Comparison of ENCODE assay signal across 16 cellular contexts in the genomic region with DNA sequence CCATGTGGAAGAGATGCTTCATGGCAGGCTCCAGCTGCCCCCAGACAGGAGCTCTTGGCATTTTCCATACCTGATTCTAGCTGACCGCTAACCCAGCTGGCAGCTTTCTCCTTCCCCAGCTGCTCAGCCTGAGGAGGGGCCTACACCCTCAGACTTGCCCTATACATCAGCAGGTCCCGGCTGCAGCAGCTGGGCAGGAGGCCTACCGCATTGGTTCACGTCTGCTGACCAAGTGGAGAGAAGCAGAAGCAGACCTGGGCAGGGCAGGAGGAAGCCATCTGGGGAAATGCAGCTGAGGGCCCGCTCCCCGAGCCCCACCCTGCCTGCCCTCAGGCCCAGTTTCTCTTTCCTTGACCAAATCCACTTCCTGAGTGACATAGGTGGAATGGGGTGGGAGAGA. TPM values are rescaled to one million over a fixed set of nuclear protein-coding genes. Genes with fewer than 3 reads are reported as not detected.
DNase-seq lines count a peak whose midpoint lies in the region; ATAC-seq and TF ChIP-seq lines count a peak whose summit lies in the region.
"Had no signal": no experiment of that assay in that cellular context is flagged by ENCODE, and none has a peak within 500 bp of the region (broad histone marks: within the 10 kb centered on the region; RNA-seq: fewer than 3 reads in every experiment).

No MANE protein-coding gene starts in this region.

- no peak overlapping the region for H3K27ac ChIP-seq in PC-9
- H3K27ac ChIP-seq: colonic mucosa, esophagus squamous epithelium had no signal

- H3K4me2 ChIP-seq in PC-9: no peak overlapping the region
- H3K4me2 ChIP-seq: GM23338 had no signal

- H3K4me1 ChIP-seq in PC-9 (replicated peaks; ENCODE audit: insufficient read depth): no peaks in the 10 kb centered on the region
- H3K4me1 ChIP-seq: colonic mucosa, esophagus squamous epithelium had no signal

- H4K20me1 ChIP-seq in PC-9 (ENCODE audit: insufficient read depth): no peaks in the 10 kb centered on the region

- H3K36me3 Mint-ChIP-seq in T-helper 17 cell (ENCODE audit: low read depth): peaks cover 5% of the 10 kb centered on the region
- peaks cover 3 to 12% of the 10 kb centered on the region in 2 donors for H3K36me3 Mint-ChIP-seq in stimulated activated naive B cell treated with anti-CD40 and anti-IgM and Interleukin-4, amounts not matched to agents 10 μg/mL and 1 μg/mL and 100 μg/mL, for 72 hours

- no peak for TF ChIP-seq CTCF in PC-9 (conservative IDR thresholded peaks at IDR 0.05)

- intact Hi-C loops in PC-9 (cut with micrococcal nuclease; ENCODE audit: unreplicated experiment): no loop called here

- peaks cover 7 to 10% of the 10 kb centered on the region in 2 donors for H3K9me3 Mint-ChIP-seq in stimulated activated naive B cell treated with anti-CD40 and anti-IgM and Interleukin-4, amounts not matched to agents 10 μg/mL and 1 μg/mL and 100 μg/mL, for 72 hours
- H3K9me3 Mint-ChIP-seq: activated T-helper 1 cell treated with anti-CD3 and anti-CD28 coated beads, Interleukin-12 subunit alpha, Interleukin-12 subunit beta, Interleukin-2, Interleukin-4 antibody, amounts not matched to agents 30 ng/mL and 10 ng/mL and 1 ng/mL, durations not matched to agents 14 hours and 24 hours and 36 hours; CD4-positive, alpha-beta T cell; GM23338 had no signal

- no TSS peak for BruUV-seq in PC-9 (replicated peaks; lab: Mats Ljungman, UMichigan)

- H3K36me3 ChIP-seq in MG63: no peaks in the 10 kb centered on the region
- no peaks in the 10 kb centered on the region for H3K36me3 ChIP-seq in PC-9 (ENCODE audit: low read depth)
- H3K36me3 ChIP-seq: colonic mucosa, esophagus squamous epithelium had no signal

- H3K9me3 ChIP-seq in T-helper 17 cell (ENCODE audit: control insufficient read depth, low read length, poor library complexity, severe bottlenecking) (no peaks in the 10 kb centered on the region), MG63 (no peaks in the 10 kb centered on the region), PC-9 (ENCODE audit: insufficient read depth, low read depth) (no peaks in the 10 kb centered on the region)
- H3K9me3 ChIP-seq: colonic mucosa, esophagus squamous epithelium had no signal

- no peaks in the 10 kb centered on the region for H3F3A ChIP-seq in PC-9 (ENCODE audit: insufficient read depth, low read depth)

- H3K9me2 ChIP-seq in PC-9 (ENCODE audit: insufficient read depth): no peaks in the 10 kb centered on the region

- no peak overlapping the region for H3K27ac Mint-ChIP-seq in T-helper 17 cell
- peak overlapping the region; percentile 63 for H3K27ac Mint-ChIP-seq in stimulated activated naive B cell treated with anti-CD40 and anti-IgM and Interleukin-4, amounts not matched to agents 10 μg/mL and 1 μg/mL and 100 μg/mL, for 72 hours
- H3K27ac Mint-ChIP-seq: activated T-helper 1 cell treated with anti-CD3 and anti-CD28 coated beads, Interleukin-12 subunit alpha, Interleukin-12 subunit beta, Interleukin-2, Interleukin-4 antibody, amounts not matched to agents 30 ng/mL and 10 ng/mL and 1 ng/mL, durations not matched to agents 14 hours and 24 hours and 36 hours; CD4-positive, alpha-beta T cell; GM23338 had no signal

- H3K4me1 Mint-ChIP-seq in T-helper 17 cell: peaks cover 16% of the 10 kb centered on the region
- peaks cover 64 to 87% of the 10 kb centered on the region in 2 donors for H3K4me1 Mint-ChIP-seq in stimulated activated naive B cell treated with anti-CD40 and anti-IgM and Interleukin-4, amounts not matched to agents 10 μg/mL and 1 μg/mL and 100 μg/mL, for 72 hours

- no peak overlapping the region for H2AFZ ChIP-seq in PC-9
- H2AFZ ChIP-seq: GM23338 had no signal

- no peaks in the 10 kb centered on the region for H3K27me3 Mint-ChIP-seq in T-helper 17 cell
- H3K27me3 Mint-ChIP-seq in stimulated activated naive B cell treated with anti-CD40 and anti-IgM and Interleukin-4, amounts not matched to agents 10 μg/mL and 1 μg/mL and 100 μg/mL, for 72 hours: no peaks in the 10 kb centered on the region
- H3K27me3 Mint-ChIP-seq: CD4-positive, alpha-beta T cell had no signal

- H3K79me2 ChIP-seq in PC-9 (ENCODE audit: low read depth): no peaks in the 10 kb centered on the region

- H3K27me3 ChIP-seq in MG63 (no peaks in the 10 kb centered on the region), PC-9 (ENCODE audit: insufficient read depth, low read depth) (no peaks in the 10 kb centered on the region)
- H3K27me3 ChIP-seq: colonic mucosa, esophagus squamous epithelium had no signal

- POLR2A ChIA-PET in PC-9 (lab: Charles Lee; ENCODE audit: unreplicated experiment): no interaction called here

- CTCF ChIA-PET in PC-9 (lab: Charles Lee): no interaction called here

- no peak overlapping the region for H3K4me3 ChIP-seq in MG63
- H3K4me3 ChIP-seq in PC-9: no peak overlapping the region
- H3K4me3 ChIP-seq: colonic mucosa, esophagus squamous epithelium, GM23338 had no signal

- peak; percentile 51 for ATAC-seq in GM19328 (IDR thresholded peaks at IDR 0.05; ENCODE audit: unreplicated experiment)
- peak; percentile 51 for ATAC-seq in HG02763 (IDR thresholded peaks at IDR 0.05; ENCODE audit: unreplicated experiment)
- ATAC-seq in T-helper 17 cell: peak; percentile 76
- peak; percentile 99 for ATAC-seq in stimulated activated naive B cell treated with anti-CD40 and anti-IgM and Interleukin-4, amounts not matched to agents 10 μg/mL and 1 μg/mL and 100 μg/mL, for 72 hours (replicated peaks)
- ATAC-seq: GM23338 had no signal

- no peak for DNase-seq in T-helper 17 cell
- DNase-seq in stimulated activated naive B cell treated with anti-CD40 and anti-IgM and Interleukin-4, amounts not matched to agents 10 μg/mL and 1 μg/mL and 100 μg/mL, for 72 hours: peak; percentile 79
- no peak for DNase-seq in NCI-H2227 treated with DMSO at 0.1 percent for 48 hours (lab: John Stamatoyannopoulos, UW)
- no peak for DNase-seq in MG63
- no peak for DNase-seq in PC-9
- DNase-seq: activated CD4-positive, alpha-beta T cell treated with anti-CD3 and anti-CD28 coated beads, Interleukin-2, amount 50 U/mL, for 1 hour; CD4-positive, alpha-beta T cell; colonic mucosa; esophagus squamous epithelium; NCI-H1417 treated with DMSO at 0.1 percent for 48 hours; NCI-H510A treated with DMSO at 0.1 percent for 48 hours; occipital lobe had no signal

- H3K4me3 Mint-ChIP-seq in T-helper 17 cell: no peak overlapping the region
- H3K4me3 Mint-ChIP-seq in stimulated activated naive B cell treated with anti-CD40 and anti-IgM and Interleukin-4, amounts not matched to agents 10 μg/mL and 1 μg/mL and 100 μg/mL, for 72 hours: peak overlapping the region; percentile 18 to 39
- H3K4me3 Mint-ChIP-seq: activated T-helper 1 cell treated with anti-CD3 and anti-CD28 coated beads, Interleukin-12 subunit alpha, Interleukin-12 subunit beta, Interleukin-2, Interleukin-4 antibody, amounts not matched to agents 30 ng/mL and 10 ng/mL and 1 ng/mL, durations not matched to agents 14 hours and 24 hours and 36 hours; CD4-positive, alpha-beta T cell; GM23338 had no signal

RNA-seq across cellular contexts. Expression of a gene that starts 50.7 kb away (rescaled TPM):
- total RNA-seq in T-helper 17 cell: 100 to 1,000 TPM; 118 to 127 TPM
- total RNA-seq in MG63 (2014; rRNA removed; shearing (Covaris generic); ENCODE audit: low replicate concordance): 21.5 and 60.0 TPM in 2 replicates
- total RNA-seq in PC-9 (2021): 30.6 and 34.4 TPM in 2 replicates
